1 cellular context compared by ENCODE assay signal in the genomic region with DNA sequence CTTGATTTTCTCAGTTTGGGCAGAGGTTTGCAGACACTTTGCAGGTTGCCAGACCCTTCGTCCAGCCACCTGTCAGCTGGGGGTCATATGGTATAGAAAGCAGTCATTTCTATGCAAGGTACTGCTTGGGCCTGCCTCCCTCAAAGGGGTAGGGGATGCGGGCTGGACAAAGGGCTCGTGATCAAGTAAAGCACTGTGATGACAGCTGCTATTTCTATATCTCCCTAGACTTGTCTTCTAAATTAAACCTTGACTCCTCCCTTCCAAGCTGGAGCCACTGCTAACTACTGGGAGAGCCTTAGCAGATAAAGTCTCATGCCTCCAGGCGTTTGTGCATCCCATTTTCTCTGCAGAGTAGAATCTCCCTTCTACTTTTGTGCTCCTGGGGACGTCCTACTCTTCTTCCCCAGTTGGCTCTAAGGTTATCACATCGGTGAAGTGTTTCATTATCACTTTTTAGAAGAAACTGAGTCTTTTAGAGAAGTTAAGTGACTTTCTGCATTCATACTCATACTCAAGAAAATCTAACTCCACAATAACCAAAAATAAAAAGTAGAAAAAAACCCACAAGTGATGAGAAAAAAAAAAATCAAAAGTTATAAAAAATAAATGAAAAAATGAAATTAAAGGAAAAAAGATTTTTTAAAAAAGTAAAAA.
TF ChIP-seq lines count a peak whose summit lies in the region.

No MANE protein-coding gene starts in this region.

TF ChIP-seq in HCT116, 20 proteins besides CTCF, POLR2A, EP300 and RAD21 (continued from another document):
- TF ChIP-seq, protein P1, sequence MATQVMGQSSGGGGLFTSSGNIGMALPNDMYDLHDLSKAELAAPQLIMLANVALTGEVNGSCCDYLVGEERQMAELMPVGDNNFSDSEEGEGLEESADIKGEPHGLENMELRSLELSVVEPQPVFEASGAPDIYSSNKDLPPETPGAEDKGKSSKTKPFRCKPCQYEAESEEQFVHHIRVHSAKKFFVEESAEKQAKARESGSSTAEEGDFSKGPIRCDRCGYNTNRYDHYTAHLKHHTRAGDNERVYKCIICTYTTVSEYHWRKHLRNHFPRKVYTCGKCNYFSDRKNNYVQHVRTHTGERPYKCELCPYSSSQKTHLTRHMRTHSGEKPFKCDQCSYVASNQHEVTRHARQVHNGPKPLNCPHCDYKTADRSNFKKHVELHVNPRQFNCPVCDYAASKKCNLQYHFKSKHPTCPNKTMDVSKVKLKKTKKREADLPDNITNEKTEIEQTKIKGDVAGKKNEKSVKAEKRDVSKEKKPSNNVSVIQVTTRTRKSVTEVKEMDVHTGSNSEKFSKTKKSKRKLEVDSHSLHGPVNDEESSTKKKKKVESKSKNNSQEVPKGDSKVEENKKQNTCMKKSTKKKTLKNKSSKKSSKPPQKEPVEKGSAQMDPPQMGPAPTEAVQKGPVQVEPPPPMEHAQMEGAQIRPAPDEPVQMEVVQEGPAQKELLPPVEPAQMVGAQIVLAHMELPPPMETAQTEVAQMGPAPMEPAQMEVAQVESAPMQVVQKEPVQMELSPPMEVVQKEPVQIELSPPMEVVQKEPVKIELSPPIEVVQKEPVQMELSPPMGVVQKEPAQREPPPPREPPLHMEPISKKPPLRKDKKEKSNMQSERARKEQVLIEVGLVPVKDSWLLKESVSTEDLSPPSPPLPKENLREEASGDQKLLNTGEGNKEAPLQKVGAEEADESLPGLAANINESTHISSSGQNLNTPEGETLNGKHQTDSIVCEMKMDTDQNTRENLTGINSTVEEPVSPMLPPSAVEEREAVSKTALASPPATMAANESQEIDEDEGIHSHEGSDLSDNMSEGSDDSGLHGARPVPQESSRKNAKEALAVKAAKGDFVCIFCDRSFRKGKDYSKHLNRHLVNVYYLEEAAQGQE (IDR thresholded peaks at IDR 0.05; ENCODE audit: low read depth): no peak
- TF ChIP-seq ELF1 (IDR thresholded peaks at IDR 0.05; ENCODE audit: borderline replicate concordance, low read depth): no peak
- TF ChIP-seq, protein P2, sequence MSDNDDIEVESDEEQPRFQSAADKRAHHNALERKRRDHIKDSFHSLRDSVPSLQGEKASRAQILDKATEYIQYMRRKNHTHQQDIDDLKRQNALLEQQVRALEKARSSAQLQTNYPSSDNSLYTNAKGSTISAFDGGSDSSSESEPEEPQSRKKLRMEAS (IDR thresholded peaks at IDR 0.05): no peak
- TF ChIP-seq CBX3 (IDR thresholded peaks at IDR 0.05; ENCODE audit: low read depth): no peak
- no peak for TF ChIP-seq ZNF274 (IDR thresholded peaks at IDR 0.05; ENCODE audit: low read depth, low read length)
- TF ChIP-seq SIN3A (IDR thresholded peaks at IDR 0.05; ENCODE audit: low read depth): no peak
